In the genomic region with DNA sequence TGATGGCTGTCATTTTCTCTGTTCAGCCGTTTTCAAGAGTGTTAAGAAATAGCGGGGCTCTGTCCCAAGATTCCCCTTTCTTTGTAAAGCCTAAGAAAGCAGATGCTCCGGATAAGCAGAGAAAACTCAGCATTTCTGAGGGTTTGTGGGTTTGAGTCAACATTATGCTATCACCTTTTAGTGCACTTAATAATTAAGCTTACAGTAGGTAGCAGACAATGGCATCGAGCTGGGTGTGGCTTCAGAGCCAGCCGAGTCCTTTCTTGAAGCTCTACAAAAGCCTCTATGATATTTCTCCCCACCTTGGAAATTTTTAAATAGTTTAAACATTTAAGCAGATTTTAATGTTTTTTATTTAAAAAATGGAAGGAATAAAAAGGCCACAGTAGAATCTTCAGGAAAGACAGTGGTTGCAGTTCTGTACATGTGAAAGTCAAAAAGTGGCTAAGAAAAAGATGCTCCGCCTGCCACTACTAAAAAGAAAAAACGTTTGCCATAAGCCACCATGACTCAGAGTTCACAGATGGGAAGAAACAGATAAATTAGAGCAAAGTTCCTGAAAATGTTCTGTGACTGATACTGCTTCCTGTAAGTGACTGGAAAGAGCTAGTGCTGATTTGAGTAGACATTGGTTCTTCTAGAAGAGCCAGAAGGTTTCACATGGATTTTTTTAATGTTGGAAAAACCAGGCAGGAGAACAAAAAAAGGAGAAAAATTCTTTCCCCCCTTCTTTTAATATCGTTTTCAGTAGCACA, we compare ENCODE assay signal across 1 cellular context.
A peak's percentile ranks its signal among the peaks of the same experiment; 100 is the strongest.
TF ChIP-seq lines count a peak whose summit lies in the region.

No MANE protein-coding gene starts in this region.

TF ChIP-seq in K562, 482 proteins besides CTCF, POLR2A, EP300 and RAD21 (continued from another document):
- TF ChIP-seq, protein P1, sequence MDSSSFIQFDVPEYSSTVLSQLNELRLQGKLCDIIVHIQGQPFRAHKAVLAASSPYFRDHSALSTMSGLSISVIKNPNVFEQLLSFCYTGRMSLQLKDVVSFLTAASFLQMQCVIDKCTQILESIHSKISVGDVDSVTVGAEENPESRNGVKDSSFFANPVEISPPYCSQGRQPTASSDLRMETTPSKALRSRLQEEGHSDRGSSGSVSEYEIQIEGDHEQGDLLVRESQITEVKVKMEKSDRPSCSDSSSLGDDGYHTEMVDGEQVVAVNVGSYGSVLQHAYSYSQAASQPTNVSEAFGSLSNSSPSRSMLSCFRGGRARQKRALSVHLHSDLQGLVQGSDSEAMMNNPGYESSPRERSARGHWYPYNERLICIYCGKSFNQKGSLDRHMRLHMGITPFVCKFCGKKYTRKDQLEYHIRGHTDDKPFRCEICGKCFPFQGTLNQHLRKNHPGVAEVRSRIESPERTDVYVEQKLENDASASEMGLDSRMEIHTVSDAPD (CRISPR knock-in tag; IDR thresholded peaks at IDR 0.05), result no peak
- TF ChIP-seq, protein P2, sequence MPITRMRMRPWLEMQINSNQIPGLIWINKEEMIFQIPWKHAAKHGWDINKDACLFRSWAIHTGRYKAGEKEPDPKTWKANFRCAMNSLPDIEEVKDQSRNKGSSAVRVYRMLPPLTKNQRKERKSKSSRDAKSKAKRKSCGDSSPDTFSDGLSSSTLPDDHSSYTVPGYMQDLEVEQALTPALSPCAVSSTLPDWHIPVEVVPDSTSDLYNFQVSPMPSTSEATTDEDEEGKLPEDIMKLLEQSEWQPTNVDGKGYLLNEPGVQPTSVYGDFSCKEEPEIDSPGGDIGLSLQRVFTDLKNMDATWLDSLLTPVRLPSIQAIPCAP (CRISPR knock-in tag; IDR thresholded peaks at IDR 0.05; ENCODE audit: borderline replicate concordance), result no peak
- TF ChIP-seq XRCC3 (IDR thresholded peaks at IDR 0.05), result no peak
- no peak for TF ChIP-seq GABPB2 (CRISPR knock-in tag; conservative IDR thresholded peaks at IDR 0.05)
- no peak for TF ChIP-seq ZNF766 (CRISPR knock-in tag; conservative IDR thresholded peaks at IDR 0.05)
- no peak for TF ChIP-seq BDP1 (IDR thresholded peaks at IDR 0.05; ENCODE audit: insufficient read depth, insufficient read length)
- TF ChIP-seq, protein P3, sequence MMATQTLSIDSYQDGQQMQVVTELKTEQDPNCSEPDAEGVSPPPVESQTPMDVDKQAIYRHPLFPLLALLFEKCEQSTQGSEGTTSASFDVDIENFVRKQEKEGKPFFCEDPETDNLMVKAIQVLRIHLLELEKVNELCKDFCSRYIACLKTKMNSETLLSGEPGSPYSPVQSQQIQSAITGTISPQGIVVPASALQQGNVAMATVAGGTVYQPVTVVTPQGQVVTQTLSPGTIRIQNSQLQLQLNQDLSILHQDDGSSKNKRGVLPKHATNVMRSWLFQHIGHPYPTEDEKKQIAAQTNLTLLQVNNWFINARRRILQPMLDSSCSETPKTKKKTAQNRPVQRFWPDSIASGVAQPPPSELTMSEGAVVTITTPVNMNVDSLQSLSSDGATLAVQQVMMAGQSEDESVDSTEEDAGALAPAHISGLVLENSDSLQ (IDR thresholded peaks at IDR 0.05), result 0 out of 2 replicates have a peak, but pooled peaks have one; percentile 14
- TF ChIP-seq SMARCE1 (IDR thresholded peaks at IDR 0.05), result peak; percentile 72; the same call in 1 of the 2 replicates
- no peak for TF ChIP-seq CAMTA2 (CRISPR knock-in tag; conservative IDR thresholded peaks at IDR 0.05)
TF ChIP-seq in K562: peak in this region for 24.
